Comparison of ENCODE assay signal across 15 cellular contexts in the genomic region with DNA sequence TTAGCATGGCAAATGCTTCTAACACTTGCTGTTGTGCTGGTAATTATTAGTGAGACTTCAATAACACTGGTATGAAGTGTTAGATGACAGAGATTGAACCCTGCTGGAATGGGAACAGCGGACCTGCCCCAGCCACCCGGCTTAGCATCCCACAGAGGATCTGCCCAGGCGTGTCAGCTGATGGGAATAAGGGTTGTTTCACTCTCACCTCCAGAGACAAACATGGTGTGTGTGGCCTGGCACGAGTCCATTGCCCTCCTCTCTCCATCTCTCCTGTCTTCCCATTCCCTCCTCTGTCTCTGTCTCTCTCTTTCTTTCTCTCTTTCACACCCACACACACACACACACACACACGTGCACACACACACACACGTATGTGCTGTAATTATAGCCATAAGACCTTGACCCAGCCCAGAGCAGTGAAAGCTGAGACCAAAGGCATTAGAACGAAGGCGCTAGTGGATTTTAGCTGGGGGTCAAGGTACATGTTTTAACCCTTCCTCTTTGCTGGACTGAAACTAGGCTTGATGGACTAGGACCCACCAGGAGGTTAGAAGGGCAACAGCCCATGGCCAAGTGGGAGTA.
"Had no signal": no experiment of that assay in that cellular context is flagged by ENCODE, and none has a peak within 500 bp of the region (broad histone marks: within the 10 kb centered on the region; RNA-seq: fewer than 3 reads in every experiment).

No MANE protein-coding gene starts in this region.

- H3K36me3 ChIP-seq: breast epithelium, gastrocnemius medialis, lower lobe of right lung, sigmoid colon, suprapubic skin had no signal

- DNase-seq: activated CD4-positive, alpha-beta memory T cell treated with anti-CD3 and anti-CD28 coated beads for 36 hours; activated CD4-positive, CD25-positive, alpha-beta regulatory T cell treated with anti-CD3 and anti-CD28 coated beads, Interleukin-2, amount 50 U/mL, for 72 hours; activated gamma-delta T cell treated with Interleukin-2 at 50 U/mL for 16 hours; activated naive CD8-positive, alpha-beta T cell treated with anti-CD3 and anti-CD28 coated beads for 36 hours; activated T-cell treated with anti-CD3 and anti-CD28 coated beads, Interleukin-2, amount 50 U/mL, for 4 hours; aorta; gastrocnemius medialis; lower lobe of right lung; naive B cell; sigmoid colon; stimulated activated CD4-positive, alpha-beta T cell treated with anti-CD3 and anti-CD28 coated beads, Interleukin-2, amount 100 ng/mL, for 24 hours; stimulated activated naive CD8-positive, alpha-beta T cell treated with anti-CD3 and anti-CD28 coated beads, Interleukin-15, Interleukin-2, amounts not matched to agents 100 U/mL and 50 U/mL, for 24 hours had no signal

- H3K4me1 ChIP-seq: breast epithelium had no signal

- H3K4me3 ChIP-seq: breast epithelium, gastrocnemius medialis, hepatocyte, lower lobe of right lung, sigmoid colon, suprapubic skin had no signal

- H2AFZ ChIP-seq: hepatocyte had no signal

- H3K27ac ChIP-seq: breast epithelium, gastrocnemius medialis, hepatocyte, lower lobe of right lung, sigmoid colon, suprapubic skin had no signal

- H3K27me3 ChIP-seq: breast epithelium, gastrocnemius medialis, hepatocyte, sigmoid colon, suprapubic skin had no signal

- H3K9me3 ChIP-seq: breast epithelium, gastrocnemius medialis, lower lobe of right lung, sigmoid colon, suprapubic skin had no signal

- ATAC-seq: activated T-cell treated with anti-CD3 and anti-CD28 coated beads, Interleukin-2, amount 50 U/mL, for 4 hours; gastrocnemius medialis; stimulated activated naive CD8-positive, alpha-beta T cell treated with anti-CD3 and anti-CD28 coated beads, Interleukin-15, Interleukin-2, amounts not matched to agents 100 U/mL and 50 U/mL, for 24 hours had no signal

- H3K4me2 ChIP-seq: hepatocyte had no signal
